ENCODE assay signal across 3 cellular contexts in the genomic region with DNA sequence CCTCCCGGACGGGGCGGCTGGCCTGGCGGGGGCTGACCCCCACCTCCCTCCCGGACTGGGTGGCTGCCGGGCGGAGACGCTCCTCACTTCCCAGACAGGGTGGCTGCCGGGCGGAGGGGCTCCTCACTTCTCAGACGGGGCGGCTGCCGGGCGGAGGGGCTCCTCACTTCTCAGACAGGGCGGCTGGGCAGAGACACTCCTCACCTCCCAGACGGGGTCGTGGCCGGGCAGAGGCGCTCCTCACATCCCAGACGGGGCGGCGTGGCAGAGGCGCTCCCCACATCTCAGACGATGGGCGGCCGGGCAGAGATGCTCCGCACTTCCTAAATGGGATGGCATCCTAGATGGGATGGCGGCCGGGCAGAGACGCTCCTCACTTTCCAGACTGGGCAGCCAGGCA. TPM values are rescaled to one million over a fixed set of nuclear protein-coding genes. Genes with fewer than 3 reads are reported as not detected.
"Had no signal": no experiment of that assay in that cellular context is flagged by ENCODE, and none has a peak within 500 bp of the region (broad histone marks: within the 10 kb centered on the region; RNA-seq: fewer than 3 reads in every experiment).

No MANE protein-coding gene starts in this region.

RNA-seq across cellular contexts. Expression of a gene that starts 48.5 kb away (rescaled TPM):
- total RNA-seq: RPMI7951, SJSA1, SK-MEL-5 had no signal
